ENCODE assay signal across 29 cellular contexts in the genomic region with DNA sequence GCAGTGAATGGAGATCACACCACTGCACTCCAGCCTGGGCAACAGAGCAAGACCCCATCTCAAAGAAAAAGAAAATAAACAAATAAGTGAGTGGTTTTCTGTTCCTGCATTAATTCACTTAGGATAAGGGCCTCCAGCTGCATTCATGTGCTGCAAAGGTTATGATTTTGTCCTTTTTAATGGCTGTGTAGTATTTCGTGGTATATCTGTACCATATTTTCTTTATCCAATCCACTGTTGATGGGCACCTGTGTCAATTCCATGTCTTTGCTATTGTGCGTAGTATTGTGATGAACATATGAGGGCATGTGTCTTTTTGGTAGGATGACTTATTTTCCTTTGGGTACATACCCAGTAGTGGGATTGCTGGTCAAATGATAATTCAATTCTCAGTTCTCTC. TPM values are rescaled to one million over a fixed set of nuclear protein-coding genes. Genes with fewer than 3 reads are reported as not detected.
"Had no signal": no experiment of that assay in that cellular context is flagged by ENCODE, and none has a peak within 500 bp of the region (broad histone marks: within the 10 kb centered on the region; RNA-seq: fewer than 3 reads in every experiment).

No MANE protein-coding gene starts in this region.

- FAIRE-seq: urothelium cell line had no signal

- ATAC-seq: stimulated activated effector memory CD8-positive, alpha-beta T cell treated with anti-CD3 and anti-CD28 coated beads, Interleukin-12 subunit alpha, Interleukin-12 subunit beta, amount 100 ng/mL, for 72 hours; stimulated activated memory B cell treated with anti-CD40 and anti-IgM and Interleukin-4, amounts not matched to agents 10 μg/mL and 1 μg/mL and 100 μg/mL, for 72 hours; stimulated activated naive B cell treated with anti-CD40 and anti-IgM and Interleukin-4, amounts not matched to agents 10 μg/mL and 1 μg/mL and 100 μg/mL, for 72 hours; stimulated activated naive CD8-positive, alpha-beta T cell treated with anti-CD3 and anti-CD28 coated beads, Interleukin-15, amount 100 ng/mL, for 72 hours; stimulated activated naive CD8-positive, alpha-beta T cell treated with anti-CD3 and anti-CD28 coated beads, Interleukin-15, Interleukin-2, amounts not matched to agents 100 U/mL and 50 U/mL, for 24 hours; upper lobe of right lung had no signal

- DNase-seq: stimulated activated CD4-positive, alpha-beta T cell treated with anti-CD3 and anti-CD28 coated beads, Interleukin-2, amount 100 ng/mL, for 48 hours; stimulated activated CD4-positive, alpha-beta T cell treated with anti-CD3 and anti-CD28 coated beads, Interleukin-4, amount 100 ng/mL, for 1 hour; stimulated activated CD4-positive, alpha-beta T cell treated with anti-CD3 and anti-CD28 coated beads, Interleukin-4, amount 100 ng/mL, for 24 hours; stimulated activated CD4-positive, alpha-beta T cell treated with anti-CD3 and anti-CD28 coated beads, Interleukin-4, amount 100 ng/mL, for 4 hours; stimulated activated CD8-positive, alpha-beta memory T cell treated with anti-CD3 and anti-CD28 coated beads, Interleukin-4, amount 100 ng/mL, for 48 hours; stimulated activated naive B cell treated with anti-CD40 and anti-IgM and Interleukin-4, amounts not matched to agents 10 μg/mL and 1 μg/mL and 100 μg/mL, for 72 hours; stimulated activated naive CD4-positive, alpha-beta T cell; stimulated activated naive CD4-positive, alpha-beta T cell treated with Interleukin-2 at 50 U/mL for 16 hours; stimulated activated naive CD8-positive, alpha-beta T cell treated with anti-CD3 and anti-CD28 coated beads, Interleukin-15, amount 100 ng/mL, for 72 hours; stimulated activated naive CD8-positive, alpha-beta T cell treated with anti-CD3 and anti-CD28 coated beads, Interleukin-15, Interleukin-2, amounts not matched to agents 100 U/mL and 50 U/mL, for 24 hours; stomach; substantia nigra; testis; thyroid gland; tibial artery; transverse colon; trophoblast cell; upper lobe of left lung; upper lobe of right lung; uterus had no signal

- H3K36me3 ChIP-seq: stomach, suprapubic skin, thoracic aorta, thyroid gland, tibial artery, tibial nerve, transverse colon, upper lobe of left lung, upper lobe of right lung, uterus, vagina had no signal

- H3K27ac ChIP-seq: stomach, suprapubic skin, testis, thoracic aorta, thyroid gland, tibial artery, tibial nerve, transverse colon, upper lobe of left lung, upper lobe of right lung, uterus, vagina had no signal

- H3K27me3 ChIP-seq: stomach, suprapubic skin, testis, thyroid gland, tibial artery, tibial nerve, transverse colon, upper lobe of left lung, upper lobe of right lung, uterus, vagina had no signal

- H3K4me3 ChIP-seq: stomach, suprapubic skin, testis, thoracic aorta, thyroid gland, tibial artery, tibial nerve, transverse colon, upper lobe of left lung, upper lobe of right lung, uterus, vagina had no signal

- H3K4me1 ChIP-seq: stomach, suprapubic skin, testis, thyroid gland, tibial artery, tibial nerve, upper lobe of left lung, upper lobe of right lung, uterus, vagina had no signal

- H3K9me3 ChIP-seq: stomach, suprapubic skin, testis, thoracic aorta, thyroid gland, tibial artery, tibial nerve, transverse colon, upper lobe of left lung, upper lobe of right lung, uterus, vagina had no signal

RNA-seq across cellular contexts. Expression of gene SLC5A11, which starts 33.9 kb away (rescaled TPM):
- total RNA-seq: stomach, temporal lobe, tibial nerve, upper lobe of right lung, urinary bladder, uterus, vagina had no signal
- polyA plus RNA-seq: stomach had no signal
